Comparison of ENCODE assay signal across 10 cellular contexts in genomic region chr12:50598321-50598862, GRCh38.
DNase-seq lines count a peak whose midpoint lies in the region; TF ChIP-seq lines count a peak whose summit lies in the region.
"Had no signal": no experiment of that assay in that cellular context is flagged by ENCODE, and none has a peak within 500 bp of the region (broad histone marks: within the 10 kb centered on the region; RNA-seq: fewer than 3 reads in every experiment).

No MANE protein-coding gene starts in this region.

- no peak overlapping the region for H3K4ac ChIP-seq in mesenchymal stem cell (ENCODE audit: low read depth in 1 of 2, low read length in 2 of 2)

- peak overlapping the region; percentile 60 for H3K9ac ChIP-seq in GM23248
- peak overlapping the region; percentile 59 for H3K9ac ChIP-seq in mesenchymal stem cell (ENCODE audit: low read length)

- no peaks in the 10 kb centered on the region for H3K9me2 ChIP-seq in GM23248 (ENCODE audit: insufficient read depth)

- H3K4me1 ChIP-seq in GM23248 (ENCODE audit: insufficient read depth) (peaks cover 26% of the 10 kb centered on the region), adrenal gland (replicated peaks in 1 of 2) (peaks cover 14 to 37% of the 10 kb centered on the region in 2 donors), mesenchymal stem cell (ENCODE audit: control insufficient read depth, insufficient read depth, low read depth, low read length) (no peaks in the 10 kb centered on the region)

- no peaks in the 10 kb centered on the region for H3K9me3 ChIP-seq in GM23248 (ENCODE audit: low read depth)
- no peaks in the 10 kb centered on the region for H3K9me3 ChIP-seq in adrenal gland (replicated peaks in 1 of 3)
- H3K9me3 ChIP-seq in mesenchymal stem cell (ENCODE audit: control insufficient read depth, low read length), result no peaks in the 10 kb centered on the region

- no peak overlapping the region for H2AK5ac ChIP-seq in mesenchymal stem cell (ENCODE audit: low read length, severe bottlenecking)

- no peak for TF ChIP-seq POLR2A in adrenal gland (IDR thresholded peaks at IDR 0.05)

- intact Hi-C loops in adrenal gland (cut with DNase I), result no loop called here

- no peaks in the 10 kb centered on the region for H4K20me1 ChIP-seq in GM23248 (ENCODE audit: insufficient read depth)

- no peak overlapping the region for H3K18ac ChIP-seq in mesenchymal stem cell (ENCODE audit: low read depth in 1 of 2, low read length in 2 of 2)

- H2AFZ ChIP-seq in GM23248, result no peak overlapping the region
- H2AFZ ChIP-seq in mesenchymal stem cell (ENCODE audit: low read depth, low read length), result no peak overlapping the region

- peaks cover 18% of the 10 kb centered on the region for H3K79me1 ChIP-seq in mesenchymal stem cell (replicated peaks; ENCODE audit: low read length, poor library complexity, severe bottlenecking)

- H2BK15ac ChIP-seq in mesenchymal stem cell (ENCODE audit: low read depth, poor library complexity, severe bottlenecking), result no peak overlapping the region

- H4K91ac ChIP-seq in mesenchymal stem cell (ENCODE audit: low read length), result no peak overlapping the region

- no peak overlapping the region for H3K23ac ChIP-seq in mesenchymal stem cell (ENCODE audit: low read length in 2 of 2)

- H3F3A ChIP-seq in GM23248 (ENCODE audit: insufficient read depth), result peaks cover 26% of the 10 kb centered on the region

- in situ Hi-C loops in GM23248 (cut with MboI), result no loop called here

- WGBS in GM23248 (ENCODE audit: low coverage in 1 of 2, low lambda C conversion rate in 2 of 2, missing lambda C conversion rate in 2 of 2), 2 experiments, result 38 to 49% methylated on average over 2 of the region's 2 CpGs
- WGBS in adrenal gland, 4 donors, result 43 to 64% (median 51%) methylated on average over 2 of the region's 2 CpGs
- WGBS in mesenchymal stem cell, result 93% methylated on average over 2 of the region's 2 CpGs

- no peak for TF ChIP-seq CTCF in adrenal gland (IDR thresholded peaks at IDR 0.05)

- H3K36me3 ChIP-seq in GM23248 (ENCODE audit: low read depth), result no peaks in the 10 kb centered on the region
- H3K36me3 ChIP-seq in adrenal gland (replicated peaks in 1 of 2), result no peaks in the 10 kb centered on the region
- no peaks in the 10 kb centered on the region for H3K36me3 ChIP-seq in mesenchymal stem cell (ENCODE audit: control insufficient read depth in 1 of 2, insufficient read depth in 2 of 2, low read depth in 1 of 2, low read length in 2 of 2)

- H3K4me3 ChIP-seq in GM23248 (peak overlapping the region; percentile 59), adrenal gland (no peak overlapping the region), mesenchymal stem cell (ENCODE audit: insufficient read depth in 1 of 2, low read depth in 1 of 2, low read length in 2 of 2) (no peak overlapping the region)

- peak overlapping the region; percentile 84 for H3K27ac ChIP-seq in GM23248
- peak overlapping the region in 4 of 5 donors; percentile 10 to 69 (median 64) for H3K27ac ChIP-seq in adrenal gland
- no peak overlapping the region for H3K27ac ChIP-seq in mesenchymal stem cell (ENCODE audit: low read length, poor library complexity, severe bottlenecking)

- no peak overlapping the region for H2BK12ac ChIP-seq in mesenchymal stem cell (ENCODE audit: low read length in 2 of 2)

- no peak overlapping the region for H2BK5ac ChIP-seq in mesenchymal stem cell (ENCODE audit: low read depth, low read length, poor library complexity, severe bottlenecking)

- H3K27me3 ChIP-seq in GM23248 (replicated peaks; ENCODE audit: insufficient read depth) (no peaks in the 10 kb centered on the region), adrenal gland (no peaks in the 10 kb centered on the region), mesenchymal stem cell (ENCODE audit: control insufficient read depth in 1 of 2, insufficient read depth in 1 of 2, low read length in 2 of 2) (no peaks in the 10 kb centered on the region)

- H4K8ac ChIP-seq in mesenchymal stem cell (ENCODE audit: low read length), result no peak overlapping the region

- peak; percentile 21 for DNase-seq in AG20443 (ENCODE audit: low spot score)
- DNase-seq in GM23248, result peak; percentile 66
- DNase-seq in adrenal gland, result peak in 5 of 7 donors; percentile 50 to 70 (median 55)
- DNase-seq in mesenchymal stem cell, result peak; percentile 28
- no peak for DNase-seq in middle frontal gyrus (ENCODE audit: extremely low spot score, low spot score)
- no peak for DNase-seq in NK-92 (lab: John Stamatoyannopoulos, UW; ENCODE audit: unreplicated experiment)
- no peak for DNase-seq in cerebellar cortex (ENCODE audit: low spot score)
- DNase-seq in NCI-H510A treated with DMSO at 0.1 percent for 48 hours (lab: John Stamatoyannopoulos, UW), result no peak
- DNase-seq: DMS79 treated with DMSO at 0.1 percent for 48 hours, NCI-H187 had no signal

- no peak overlapping the region for H3K14ac ChIP-seq in mesenchymal stem cell (ENCODE audit: low read length in 2 of 2)

- peaks cover 69% of the 10 kb centered on the region for H3K79me2 ChIP-seq in GM23248 (ENCODE audit: insufficient read depth)

- no peak overlapping the region for H2BK120ac ChIP-seq in mesenchymal stem cell (ENCODE audit: low read depth, low read length)

- H3K4me2 ChIP-seq in GM23248 (ENCODE audit: unreplicated experiment) (peak overlapping the region; percentile 79), mesenchymal stem cell (ENCODE audit: low read length, poor library complexity, severe bottlenecking) (no peak overlapping the region)

Comparison
In these comparisons a context has a peak if more than half of its experiments do, and no peak if none do; other contexts are left out.
1. DNase-seq: peak in AG20443 (single experiment), GM23248 (single experiment), adrenal gland (5 of 7) and mesenchymal stem cell (single experiment); none in middle frontal gyrus (single experiment), NK-92 (single experiment), cerebellar cortex (single experiment) and NCI-H510A treated with DMSO at 0.1 percent for 48 hours (single experiment).